In genomic region chr1:33712176-33712575, GRCh38 we compare ENCODE assay signal across 13 cellular contexts.
"Had no signal": no experiment of that assay in that cellular context is flagged by ENCODE, and none has a peak within 500 bp of the region (broad histone marks: within the 10 kb centered on the region; RNA-seq: fewer than 3 reads in every experiment).

No MANE protein-coding gene starts in this region.

- H3K27ac ChIP-seq: dorsolateral prefrontal cortex, hepatocyte, thyroid gland, uterus had no signal

- H3K4me3 ChIP-seq: dorsolateral prefrontal cortex, hepatocyte, thyroid gland, uterus had no signal

- H3K9me3 Mint-ChIP-seq: activated naive CD4-positive, alpha-beta T cell treated with anti-CD3 and anti-CD28 coated beads for 36 hours; activated T-helper 17 cell treated with anti-CD3 and anti-CD28 coated beads, Interleukin-2, amount 50 U/mL, for 72 hours; mesothelial cell of epicardium; stimulated activated memory B cell treated with anti-CD40 and anti-IgM and Interleukin-4, amounts not matched to agents 10 μg/mL and 1 μg/mL and 100 μg/mL, for 72 hours had no signal

- H3K4me1 ChIP-seq: thyroid gland, uterus had no signal

- H3K4me1 Mint-ChIP-seq: activated T-helper 17 cell treated with anti-CD3 and anti-CD28 coated beads, Interleukin-2, amount 50 U/mL, for 72 hours; mesothelial cell of epicardium; stimulated activated memory B cell treated with anti-CD40 and anti-IgM and Interleukin-4, amounts not matched to agents 10 μg/mL and 1 μg/mL and 100 μg/mL, for 72 hours had no signal

- ATAC-seq: activated T-helper 17 cell treated with anti-CD3 and anti-CD28 coated beads, Interleukin-2, amount 50 U/mL, for 72 hours; stimulated activated memory B cell treated with anti-CD40 and anti-IgM and Interleukin-4, amounts not matched to agents 10 μg/mL and 1 μg/mL and 100 μg/mL, for 72 hours had no signal

- H3K27ac Mint-ChIP-seq: activated naive CD4-positive, alpha-beta T cell treated with anti-CD3 and anti-CD28 coated beads for 36 hours; activated T-helper 17 cell treated with anti-CD3 and anti-CD28 coated beads, Interleukin-2, amount 50 U/mL, for 72 hours; mesothelial cell of epicardium; stimulated activated memory B cell treated with anti-CD40 and anti-IgM and Interleukin-4, amounts not matched to agents 10 μg/mL and 1 μg/mL and 100 μg/mL, for 72 hours had no signal

- H3K79me2 ChIP-seq: hepatocyte had no signal

- DNase-seq: activated CD4-positive, alpha-beta T cell treated with anti-CD3 and anti-CD28 coated beads for 1 hour; activated CD4-positive, alpha-beta T cell treated with anti-CD3 and anti-CD28 coated beads, Interleukin-2, amount 50 U/mL, for 4 hours; activated naive CD4-positive, alpha-beta T cell treated with anti-CD3 and anti-CD28 coated beads for 36 hours; activated T-cell treated with anti-CD3 and anti-CD28 coated beads for 4 hours; dorsolateral prefrontal cortex; kidney glomerular epithelial cell; stimulated activated CD4-positive, alpha-beta T cell treated with anti-CD3 and anti-CD28 coated beads, Interleukin-2, amount 100 ng/mL, for 48 hours; thyroid gland; uterus had no signal

- H3K27me3 ChIP-seq: dorsolateral prefrontal cortex, hepatocyte, thyroid gland, uterus had no signal

- H3K36me3 Mint-ChIP-seq: mesothelial cell of epicardium; stimulated activated memory B cell treated with anti-CD40 and anti-IgM and Interleukin-4, amounts not matched to agents 10 μg/mL and 1 μg/mL and 100 μg/mL, for 72 hours had no signal

- H3K36me3 ChIP-seq: thyroid gland, uterus had no signal

- H2AFZ ChIP-seq: hepatocyte had no signal

- H3K4me3 Mint-ChIP-seq: activated naive CD4-positive, alpha-beta T cell treated with anti-CD3 and anti-CD28 coated beads for 36 hours; activated T-helper 17 cell treated with anti-CD3 and anti-CD28 coated beads, Interleukin-2, amount 50 U/mL, for 72 hours; mesothelial cell of epicardium; stimulated activated memory B cell treated with anti-CD40 and anti-IgM and Interleukin-4, amounts not matched to agents 10 μg/mL and 1 μg/mL and 100 μg/mL, for 72 hours had no signal

- H3K9me3 ChIP-seq: thyroid gland, uterus had no signal

- H3K4me2 ChIP-seq: hepatocyte had no signal
